13 cellular contexts compared by ENCODE assay signal in the genomic region with DNA sequence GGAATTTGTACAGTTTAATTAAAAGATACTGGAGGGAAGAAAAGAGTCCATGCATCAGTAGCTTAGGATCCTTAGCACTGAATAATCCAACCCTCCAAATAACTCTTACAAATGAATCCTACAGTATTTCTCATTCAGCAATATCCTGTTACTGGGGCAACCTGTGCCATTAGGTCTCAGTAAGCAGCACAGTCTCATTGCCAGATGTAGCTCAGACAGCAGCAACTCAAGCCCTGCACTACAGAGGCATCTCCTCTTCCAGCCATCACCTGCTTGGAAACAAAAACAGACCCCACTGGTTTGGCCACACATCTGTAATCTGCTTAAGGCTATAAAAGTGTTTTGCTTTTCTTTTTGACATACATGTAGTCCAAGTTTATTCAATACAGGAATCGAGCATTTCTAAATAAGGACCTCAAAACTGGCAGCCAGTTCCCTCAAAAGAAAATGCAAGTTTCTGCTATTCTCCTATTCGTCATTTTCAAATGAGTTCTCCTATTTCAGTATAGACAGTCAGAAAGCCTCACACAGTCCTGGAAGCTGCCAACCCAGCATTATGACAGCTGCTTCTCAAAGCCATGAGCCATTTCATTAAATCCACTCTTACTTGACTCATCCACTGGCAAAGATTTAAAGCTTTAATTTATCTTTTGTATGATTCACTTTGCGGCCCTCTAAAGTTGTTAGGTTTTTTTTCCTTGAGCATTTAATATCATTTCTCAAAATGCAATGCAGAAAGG.
DNase-seq lines count a peak whose midpoint lies in the region; ATAC-seq and TF ChIP-seq lines count a peak whose summit lies in the region.
"Had no signal": no experiment of that assay in that cellular context is flagged by ENCODE, and none has a peak within 500 bp of the region (broad histone marks: within the 10 kb centered on the region; RNA-seq: fewer than 3 reads in every experiment).

No MANE protein-coding gene starts in this region.

- in situ Hi-C loops in transverse colon (cut with MboI; ENCODE audit: low pct_ligation_motif_present in 1 of 4, low pct_unique_long_range_greater_than_20kb in 1 of 4, low sequenced_read_pairs in 3 of 4), result no loop called here

- no peaks in the 10 kb centered on the region for H3K27me3 Mint-ChIP-seq in activated T-cell treated with anti-CD3 and anti-CD28 coated beads, Interleukin-2, amount 50 U/mL, for 24 hours

- 57% methylated on average over 3 of the region's 3 CpGs for WGBS in smooth muscle cell (ENCODE audit: low lambda C conversion rate)
- 65 to 72% methylated on average over 3 of the region's 3 CpGs for WGBS in transverse colon (ENCODE audit: low coverage in 1 of 2), 2 donors

- no peak for TF ChIP-seq CTCF in RWPE2 (IDR thresholded peaks at IDR 0.05; ENCODE audit: poor library complexity, severe bottlenecking)
- TF ChIP-seq CTCF in fibroblast of pulmonary artery (IDR thresholded peaks at IDR 0.05; ENCODE audit: low read length, missing control alignments), result no peak
- TF ChIP-seq CTCF in smooth muscle cell (IDR thresholded peaks at IDR 0.05; ENCODE audit: borderline replicate concordance, insufficient read depth, poor library complexity, severe bottlenecking), result no peak
- TF ChIP-seq CTCF in transverse colon (IDR thresholded peaks at IDR 0.05), result no peak

- H3K4me3 Mint-ChIP-seq in activated T-cell treated with anti-CD3 and anti-CD28 coated beads, Interleukin-2, amount 50 U/mL, for 24 hours, result no peak overlapping the region

- H3K27me3 ChIP-seq in RWPE2 (ENCODE audit: insufficient read depth, poor library complexity, severe bottlenecking), result no peaks in the 10 kb centered on the region
- H3K27me3 ChIP-seq in smooth muscle cell (ENCODE audit: low read depth), result no peaks in the 10 kb centered on the region
- H3K27me3 ChIP-seq in transverse colon, result no peaks in the 10 kb centered on the region
- H3K27me3 ChIP-seq: gastrocnemius medialis, right atrium auricular region had no signal

- H3K4me2 ChIP-seq in smooth muscle cell, result peak overlapping the region; percentile 6

- H3K27ac Mint-ChIP-seq in activated T-cell treated with anti-CD3 and anti-CD28 coated beads, Interleukin-2, amount 50 U/mL, for 24 hours, result no peak overlapping the region

- DNase-seq in NCI-H146 (lab: John Stamatoyannopoulos, UW) (peak; percentile 3), NCI-H146 treated with DMSO at 0.1 percent for 48 hours (lab: John Stamatoyannopoulos, UW; ENCODE audit: unreplicated experiment) (no peak), RWPE2 (ENCODE audit: low spot score) (no peak), fibroblast of pulmonary artery (ENCODE audit: low read depth) (peak; percentile 35), smooth muscle cell (lab: John Stamatoyannopoulos, UW; ENCODE audit: unreplicated experiment) (no peak), transverse colon (no peak)
- no peak for DNase-seq in activated T-cell treated with anti-CD3 and anti-CD28 coated beads, Interleukin-2, amount 50 U/mL, for 24 hours
- DNase-seq: aorta, gastrocnemius medialis, T1000 had no signal

- no peaks in the 10 kb centered on the region for H3K9me3 Mint-ChIP-seq in activated T-cell treated with anti-CD3 and anti-CD28 coated beads, Interleukin-2, amount 50 U/mL, for 24 hours

- H3K27ac ChIP-seq in RWPE2 (ENCODE audit: poor library complexity, severe bottlenecking) (peak overlapping the region; percentile 11), smooth muscle cell (ENCODE audit: low read depth) (peak overlapping the region; percentile 29), transverse colon (no peak overlapping the region)
- H3K27ac ChIP-seq: right atrium auricular region had no signal

- ATAC-seq in RWPE2 (ENCODE audit: low read depth) (peak; percentile 95), GM21367 (IDR thresholded peaks at IDR 0.05; ENCODE audit: unreplicated experiment) (no peak)
- ATAC-seq: HCT116 had no signal

- no peak for TF ChIP-seq POLR2A in transverse colon (IDR thresholded peaks at IDR 0.05)

- H3K36me3 Mint-ChIP-seq in activated T-cell treated with anti-CD3 and anti-CD28 coated beads, Interleukin-2, amount 50 U/mL, for 24 hours (ENCODE audit: low read depth), result peaks cover 25% of the 10 kb centered on the region

- H3K36me3 ChIP-seq in RWPE2 (ENCODE audit: low read depth) (peaks cover 54% of the 10 kb centered on the region), smooth muscle cell (ENCODE audit: low read depth) (no peaks in the 10 kb centered on the region), transverse colon (peaks cover 0 to 4% (median 0%) of the 10 kb centered on the region in 4 donors)
- H3K36me3 ChIP-seq: gastrocnemius medialis had no signal

- H3K9ac ChIP-seq in smooth muscle cell (ENCODE audit: low read depth), result no peak overlapping the region

- no peaks in the 10 kb centered on the region for H3K9me3 ChIP-seq in RWPE2 (ENCODE audit: severe bottlenecking)
- no peaks in the 10 kb centered on the region for H3K9me3 ChIP-seq in smooth muscle cell (replicated peaks; ENCODE audit: low read depth)
- H3K9me3 ChIP-seq in transverse colon, result no peaks in the 10 kb centered on the region
- H3K9me3 ChIP-seq: gastrocnemius medialis, right atrium auricular region had no signal

- no peak for TF ChIP-seq EP300 in transverse colon (IDR thresholded peaks at IDR 0.05; ENCODE audit: low read depth)

- H3K4me1 ChIP-seq in RWPE2 (ENCODE audit: insufficient read depth, poor library complexity, severe bottlenecking) (peaks cover 13% of the 10 kb centered on the region), smooth muscle cell (ENCODE audit: low read depth) (no peaks in the 10 kb centered on the region), transverse colon (no peaks in the 10 kb centered on the region)
- H3K4me1 ChIP-seq: gastrocnemius medialis, right atrium auricular region had no signal

- no peak overlapping the region for H2AFZ ChIP-seq in smooth muscle cell (ENCODE audit: low read depth)

- intact Hi-C loops in transverse colon (cut with DNase I; ENCODE audit: low total_unique reads), result no loop called here

- no peak overlapping the region for H3K4me3 ChIP-seq in RWPE2 (ENCODE audit: severe bottlenecking)
- no peak overlapping the region for H3K4me3 ChIP-seq in fibroblast of pulmonary artery (replicated peaks; ENCODE audit: low read depth, low read length)
- H3K4me3 ChIP-seq in smooth muscle cell, result no peak overlapping the region
- no peak overlapping the region for H3K4me3 ChIP-seq in transverse colon
- H3K4me3 ChIP-seq: gastrocnemius medialis, right atrium auricular region had no signal

- peaks cover 5% of the 10 kb centered on the region for H3K4me1 Mint-ChIP-seq in activated T-cell treated with anti-CD3 and anti-CD28 coated beads, Interleukin-2, amount 50 U/mL, for 24 hours (ENCODE audit: low read depth)

- peaks cover 78% of the 10 kb centered on the region for H4K20me1 ChIP-seq in smooth muscle cell (ENCODE audit: low read depth)

- H3K79me2 ChIP-seq in smooth muscle cell (ENCODE audit: low read depth), result peaks cover 54% of the 10 kb centered on the region

- H3F3A ChIP-seq in smooth muscle cell (ENCODE audit: low read depth), result peaks cover 12% of the 10 kb centered on the region

Comparison
In these comparisons a context has a peak if more than half of its experiments do, and no peak if none do; other contexts are left out.
1. DNase-seq: peak in NCI-H146 (single experiment) and fibroblast of pulmonary artery (single experiment); none in NCI-H146 treated with DMSO at 0.1 percent for 48 hours (single experiment), RWPE2 (single experiment), smooth muscle cell (single experiment), transverse colon (single experiment) and activated T-cell treated with anti-CD3 and anti-CD28 coated beads, Interleukin-2, amount 50 U/mL, for 24 hours (single experiment).
2. H3K27ac ChIP-seq: peak in RWPE2 (single experiment) and smooth muscle cell (single experiment); none in transverse colon (0 of 4).